7 cellular contexts compared by ENCODE assay signal in genomic region chr7:157347217-157347904, GRCh38. TPM values are rescaled to one million over a fixed set of nuclear protein-coding genes. Genes with fewer than 3 reads are reported as not detected.
A peak's percentile ranks its signal among the peaks of the same experiment; 100 is the strongest.
DNase-seq lines count a peak whose midpoint lies in the region; ATAC-seq and TF ChIP-seq lines count a peak whose summit lies in the region.

No MANE protein-coding gene starts in this region.

- peak overlapping the region; percentile 66 for H3K4me2 ChIP-seq in HCT116 (ENCODE audit: low read length)

- peak overlapping the region; percentile 38; the same call in 1 of the 2 replicates for H3K27ac ChIP-seq in HCT116 (ENCODE audit: low read depth, low read length)

- peak overlapping the region; percentile 56 to 79 for H3K27ac Mint-ChIP-seq in activated naive CD4-positive, alpha-beta T cell treated with anti-CD3 and anti-CD28 coated beads, Interleukin-2, amount 50 U/mL, for 72 hours
- H3K27ac Mint-ChIP-seq in stimulated activated naive CD8-positive, alpha-beta T cell treated with anti-CD3 and anti-CD28 coated beads, Interleukin-15, amount 100 ng/mL, for 72 hours: peak overlapping the region in 1 of 2 donors; percentile 24

- intact Hi-C loops in HCT116 (cut with micrococcal nuclease): loop anchor here (10.0 kb wide), 1 partner anchor 443 kb away; no protein-coding TSS in a partner anchor
- intact Hi-C loops in left cardiac atrium (cut with DNase I): no loop called here

- no peak overlapping the region for H2AFZ ChIP-seq in HCT116 (ENCODE audit: low read depth, low read length, poor library complexity, severe bottlenecking)

- no peaks in the 10 kb centered on the region for H3K36me3 Mint-ChIP-seq in activated naive CD4-positive, alpha-beta T cell treated with anti-CD3 and anti-CD28 coated beads, Interleukin-2, amount 50 U/mL, for 72 hours

- peak; percentile 49 for DNase-seq in HCT116 (ENCODE audit: low read depth, low spot score)
- DNase-seq in activated naive CD4-positive, alpha-beta T cell treated with anti-CD3 and anti-CD28 coated beads, Interleukin-2, amount 50 U/mL, for 72 hours (ENCODE audit: low spot score in 2 of 2): no peak
- DNase-seq in left cardiac atrium: peak; percentile 51
- DNase-seq in stimulated activated naive CD8-positive, alpha-beta T cell treated with anti-CD3 and anti-CD28 coated beads, Interleukin-15, amount 100 ng/mL, for 72 hours: no peak
- DNase-seq in effector CD4-positive, alpha-beta T cell: no peak
- no peak for DNase-seq in SK-N-DZ (ENCODE audit: low spot score)

- no peak for TF ChIP-seq CTCF in HCT116 (IDR thresholded peaks at IDR 0.05 in 2 of 3, conservative IDR thresholded peaks at IDR 0.05 in 1 of 3; ENCODE audit: borderline replicate concordance in 1 of 3, insufficient read depth in 1 of 3, low read depth in 2 of 3, low read length in 2 of 3)

- no peak for TF ChIP-seq POLR2A in HCT116 (IDR thresholded peaks at IDR 0.05; ENCODE audit: borderline replicate concordance, extremely low read depth, insufficient read depth, insufficient read length)

- POLR2A ChIA-PET in HCT116 (lab: Charles Lee): no interaction called here

- peak overlapping the region; percentile 11 to 34; a peak in 3 of 4 replicates for H3K4me3 ChIP-seq in HCT116 (replicated peaks in 1 of 2; ENCODE audit: low read depth in 1 of 2, low read length in 2 of 2)

- RAD21 ChIA-PET in HCT116 (lab: Charles Lee; ENCODE audit: low non-redundant PET in 1 of 2, low total read pairs in 2 of 2, uncharacterized antibody in 2 of 2, unreplicated experiment in 2 of 2): interaction anchor here in 1 of 2 experiments (0.6 kb wide), 1 partner anchor 98 kb away, joined by 4 read pairs; no protein-coding TSS in a partner anchor

- no peaks in the 10 kb centered on the region for H3K9me3 Mint-ChIP-seq in activated naive CD4-positive, alpha-beta T cell treated with anti-CD3 and anti-CD28 coated beads, Interleukin-2, amount 50 U/mL, for 72 hours
- no peaks in the 10 kb centered on the region for H3K9me3 Mint-ChIP-seq in stimulated activated naive CD8-positive, alpha-beta T cell treated with anti-CD3 and anti-CD28 coated beads, Interleukin-15, amount 100 ng/mL, for 72 hours

- ATAC-seq in HCT116: peak; percentile 85
- ATAC-seq in activated naive CD4-positive, alpha-beta T cell treated with anti-CD3 and anti-CD28 coated beads, Interleukin-2, amount 50 U/mL, for 72 hours: peak; percentile 78 to 96
- ATAC-seq in left cardiac atrium: peak; percentile 58 to 81
- ATAC-seq in stimulated activated naive CD8-positive, alpha-beta T cell treated with anti-CD3 and anti-CD28 coated beads, Interleukin-15, amount 100 ng/mL, for 72 hours: peak; percentile 57
- no peak for ATAC-seq in GM18907 (IDR thresholded peaks at IDR 0.05; ENCODE audit: unreplicated experiment)

- H4K20me1 ChIP-seq in HCT116 (ENCODE audit: insufficient read depth): peaks cover 35% of the 10 kb centered on the region; the same call in 1 of the 2 replicates

- no peak overlapping the region for H3K4me3 Mint-ChIP-seq in stimulated activated naive CD8-positive, alpha-beta T cell treated with anti-CD3 and anti-CD28 coated beads, Interleukin-15, amount 100 ng/mL, for 72 hours

- peaks cover 88% of the 10 kb centered on the region for H3K4me1 Mint-ChIP-seq in stimulated activated naive CD8-positive, alpha-beta T cell treated with anti-CD3 and anti-CD28 coated beads, Interleukin-15, amount 100 ng/mL, for 72 hours

- no peaks in the 10 kb centered on the region for H3K9me2 ChIP-seq in HCT116 (ENCODE audit: insufficient read depth)

- CTCF ChIA-PET in HCT116 (lab: Charles Lee): interaction anchor here (1.0 kb wide), 1 partner anchor 8 kb away, joined by 3 read pairs; no protein-coding TSS in a partner anchor

- BruUV-seq in HCT116 (replicated peaks; lab: Mats Ljungman, UMichigan): no TSS peak

- no peak for TF ChIP-seq RAD21 in HCT116 (IDR thresholded peaks at IDR 0.05; ENCODE audit: low read depth)

- 0 out of 4 replicates have a peak, but pooled peaks cover 0 to 3% of the 10 kb centered on the region in 2 experiments for H3K36me3 ChIP-seq in HCT116 (ENCODE audit: control insufficient read depth in 1 of 2, insufficient read depth in 2 of 2, low read length in 2 of 2)

- H3K27me3 ChIP-seq in HCT116 (ENCODE audit: insufficient read depth, low read length): no peaks in the 10 kb centered on the region

- no peaks in the 10 kb centered on the region for H3K9me3 ChIP-seq in HCT116 (ENCODE audit: control insufficient read depth in 1 of 2, insufficient read depth in 1 of 2, low read depth in 1 of 2, low read length in 2 of 2)

- peaks cover 100% of the 10 kb centered on the region for H3K79me2 ChIP-seq in HCT116 (ENCODE audit: insufficient read depth, low read length)

- peaks cover 39 to 79% of the 10 kb centered on the region in 2 experiments for H3K4me1 ChIP-seq in HCT116 (ENCODE audit: control insufficient read depth in 1 of 2, insufficient read depth in 2 of 2, low read length in 2 of 2)

- no peaks in the 10 kb centered on the region for H3K27me3 Mint-ChIP-seq in stimulated activated naive CD8-positive, alpha-beta T cell treated with anti-CD3 and anti-CD28 coated beads, Interleukin-15, amount 100 ng/mL, for 72 hours

- peak overlapping the region; percentile 23 for H3K9ac ChIP-seq in HCT116 (ENCODE audit: low read length)

TF ChIP-seq in HCT116, 20 proteins besides CTCF, POLR2A, EP300 and RAD21:
- TF ChIP-seq FOSL1 (IDR thresholded peaks at IDR 0.05; ENCODE audit: low read depth) (peak; percentile 36; the same call in 1 of the 2 replicates), EZH2phosphoT487 (IDR thresholded peaks at IDR 0.05; ENCODE audit: borderline replicate concordance) (no peak), TCF7L2 (IDR thresholded peaks at IDR 0.05; ENCODE audit: borderline replicate concordance, extremely low read depth, insufficient read depth, insufficient read length) (no peak), MAX (IDR thresholded peaks at IDR 0.05) (peak; percentile 64; the same call in 1 of the 2 replicates), JUND (IDR thresholded peaks at IDR 0.05) (peak; percentile 50; the same call in 1 of the 2 replicates)
TF ChIP-seq in HCT116: peak in this region for 3.

RNA-seq across cellular contexts. Expression of gene DNAJB6, which starts 10.6 kb away (rescaled TPM):
- total RNA-seq in HCT116 (2021; ENCODE audit: unreplicated experiment) (82.5 TPM), left cardiac atrium (100 to 1,000 TPM; 158 to 159 TPM)
- 49.6 and 52.8 TPM in 2 replicates for polyA plus RNA-seq in HCT116 (2012)
- total RNA-seq in activated naive CD4-positive, alpha-beta T cell treated with anti-CD3 and anti-CD28 coated beads, Interleukin-2, amount 50 U/mL, for 72 hours: 10 to 100 TPM; 71.7 to 74.9 TPM
- 99.3 and 113 TPM in 2 replicates for polyA plus RNA-seq in SK-N-DZ (2014; cell fraction: cytosol; rRNA removed)
- 67.3 and 70.3 TPM in 2 replicates for polyA plus RNA-seq in SK-N-DZ (2014; cell fraction: nucleus; rRNA removed)

Comparison
In these comparisons a context has a peak if more than half of its experiments do, and no peak if none do; other contexts are left out.
1. DNase-seq: peak in HCT116 (single experiment) and left cardiac atrium (single experiment); none in activated naive CD4-positive, alpha-beta T cell treated with anti-CD3 and anti-CD28 coated beads, Interleukin-2, amount 50 U/mL, for 72 hours (0 of 2), stimulated activated naive CD8-positive, alpha-beta T cell treated with anti-CD3 and anti-CD28 coated beads, Interleukin-15, amount 100 ng/mL, for 72 hours (0 of 2), effector CD4-positive, alpha-beta T cell (single experiment) and SK-N-DZ (single experiment).